12 cellular contexts compared by ENCODE assay signal in the genomic region with DNA sequence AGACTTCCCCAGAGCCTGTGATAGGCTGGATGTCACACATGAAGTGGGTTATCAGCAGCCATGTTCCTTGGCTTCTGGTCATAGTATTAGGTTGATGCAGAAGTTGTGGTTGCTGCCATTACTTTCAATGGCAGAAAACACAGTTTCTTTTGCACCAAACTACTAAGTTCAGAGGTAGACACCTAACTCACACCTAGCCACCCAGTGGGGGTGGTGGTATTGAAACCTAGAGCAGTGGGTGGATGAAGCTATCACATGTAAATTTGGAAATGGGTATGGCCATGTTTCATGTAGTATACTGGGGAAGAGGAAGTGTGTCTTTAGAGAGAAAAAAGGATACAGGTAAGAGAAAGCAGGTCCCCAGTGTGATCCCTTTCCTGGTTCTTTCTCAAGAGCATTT.
A peak's percentile ranks its signal among the peaks of the same experiment; 100 is the strongest.
DNase-seq lines count a peak whose midpoint lies in the region; ATAC-seq and TF ChIP-seq lines count a peak whose summit lies in the region.
"Had no signal": no experiment of that assay in that cellular context is flagged by ENCODE, and none has a peak within 500 bp of the region (broad histone marks: within the 10 kb centered on the region; RNA-seq: fewer than 3 reads in every experiment).

No MANE protein-coding gene starts in this region.

- no peak for TF ChIP-seq CTCF in tibial nerve (IDR thresholded peaks at IDR 0.05)

- TF ChIP-seq EP300 in tibial nerve (IDR thresholded peaks at IDR 0.05) = no peak

- H3K36me3 ChIP-seq in H7 (replicated peaks; ENCODE audit: control insufficient read depth, insufficient read depth, low read length) = no peaks in the 10 kb centered on the region
- H3K36me3 ChIP-seq in tibial nerve = no peaks in the 10 kb centered on the region
- H3K36me3 ChIP-seq: heart right ventricle, left lung had no signal

- DNase-seq in H7 (no peak), superior temporal gyrus (ENCODE audit: extremely low spot score) (no peak), middle frontal gyrus (ENCODE audit: extremely low spot score, low spot score) (no peak), tibial nerve (ENCODE audit: low spot score in 2 of 2) (no peak)
- DNase-seq: heart right ventricle, left lung, NCI-H510A treated with DMSO at 0.1 percent for 48 hours had no signal

- no peak for TF ChIP-seq POLR2A in tibial nerve (IDR thresholded peaks at IDR 0.05)

- no peak overlapping the region for H3K4me3 ChIP-seq in H7 (ENCODE audit: insufficient read depth, low read depth, low read length)
- no peak overlapping the region for H3K4me3 ChIP-seq in tibial nerve
- H3K4me3 ChIP-seq: heart right ventricle, left lung had no signal

- H3K9me3 ChIP-seq in tibial nerve = no peaks in the 10 kb centered on the region
- H3K9me3 ChIP-seq: left lung had no signal

- ATAC-seq in GM18508 (IDR thresholded peaks at IDR 0.05; ENCODE audit: insufficient read depth, unreplicated experiment) (peak; percentile 97), GM19467 (IDR thresholded peaks at IDR 0.05; ENCODE audit: unreplicated experiment) (peak; percentile 87), HG02852 (IDR thresholded peaks at IDR 0.05; ENCODE audit: unreplicated experiment) (peak; percentile 94), HG03520 (IDR thresholded peaks at IDR 0.05; ENCODE audit: unreplicated experiment) (peak; percentile 97)
- ATAC-seq: heart right ventricle, left lung had no signal

- H3K27me3 ChIP-seq in H7 (ENCODE audit: control insufficient read depth, insufficient read depth, low read length) = no peaks in the 10 kb centered on the region
- no peaks in the 10 kb centered on the region for H3K27me3 ChIP-seq in tibial nerve
- H3K27me3 ChIP-seq: heart right ventricle, left lung had no signal

- no peaks in the 10 kb centered on the region for H3K4me1 ChIP-seq in tibial nerve
- H3K4me1 ChIP-seq: heart right ventricle, left lung had no signal

- H3K27ac ChIP-seq in tibial nerve = no peak overlapping the region
- H3K27ac ChIP-seq: epithelial cell of prostate, heart right ventricle, left lung had no signal
